ENCODE assay signal across 9 cellular contexts in genomic region chr1:56477164-56478111, GRCh38.
DNase-seq lines count a peak whose midpoint lies in the region; ATAC-seq and TF ChIP-seq lines count a peak whose summit lies in the region.
"Had no signal": no experiment of that assay in that cellular context is flagged by ENCODE, and none has a peak within 500 bp of the region (broad histone marks: within the 10 kb centered on the region; RNA-seq: fewer than 3 reads in every experiment).

No MANE protein-coding gene starts in this region.

- peak; percentile 60 for TF ChIP-seq POLR2A in right lobe of liver (IDR thresholded peaks at IDR 0.05)
- no peak for TF ChIP-seq POLR2A in testis (IDR thresholded peaks at IDR 0.05)

- WGBS in right lobe of liver (ENCODE audit: insufficient coverage, low coverage, low lambda C conversion rate, missing lambda C conversion rate) = 4% methylated on average over 30 of the region's 62 CpGs
- 3% methylated on average over 32 to 55 of the region's 62 CpGs for WGBS in testis, 2 donors

- peak; percentile 69 to 91 (median 88) for ATAC-seq in right lobe of liver

- H3K9me3 ChIP-seq in right lobe of liver (no peaks in the 10 kb centered on the region), testis (no peaks in the 10 kb centered on the region)

- H3K36me3 ChIP-seq in right lobe of liver (no peaks in the 10 kb centered on the region), testis (ENCODE audit: low read depth, missing control alignments) (no peaks in the 10 kb centered on the region)

- TF ChIP-seq CTCF in right lobe of liver (IDR thresholded peaks at IDR 0.05) (no peak), testis (IDR thresholded peaks at IDR 0.05) (no peak)

- H3K4me1 ChIP-seq in right lobe of liver (peaks cover 0 to 51% (median 15%) of the 10 kb centered on the region in 4 donors), testis (no peaks in the 10 kb centered on the region)

- H3K4me3 ChIP-seq in right lobe of liver (peak overlapping the region; percentile 48 to 67 (median 57)), testis (peak overlapping the region; percentile 61 to 72)

- intact Hi-C loops in right lobe of liver (cut with DNase I) = no loop called here
- intact Hi-C loops in testis (cut with DNase I; ENCODE audit: low total_unique reads) = no loop called here

- H3K27me3 ChIP-seq in right lobe of liver = no peaks in the 10 kb centered on the region
- H3K27me3 ChIP-seq in testis = no peaks in the 10 kb centered on the region

- peak; percentile 36 for DNase-seq in NCI-H2227 (lab: John Stamatoyannopoulos, UW; ENCODE audit: unreplicated experiment)
- no peak for DNase-seq in NCI-H2227 treated with DMSO at 0.1 percent for 48 hours (lab: John Stamatoyannopoulos, UW)
- DNase-seq in ecto neural progenitor cell (ENCODE audit: low spot score) = peak; percentile 77
- peak; percentile 83 to 89 (median 87) for DNase-seq in right lobe of liver
- peak; percentile 67 for DNase-seq in testis
- no peak for DNase-seq in activated CD8-positive, alpha-beta memory T cell treated with anti-CD3 and anti-CD28 coated beads for 24 hours
- no peak for DNase-seq in HT-29 (ENCODE audit: low spot score)
- no peak for DNase-seq in GM19240 (ENCODE audit: insufficient read length, low spot score)

- peak overlapping the region; percentile 95 to 96 (median 96) for H3K27ac ChIP-seq in right lobe of liver
- peak overlapping the region; percentile 79 to 91 for H3K27ac ChIP-seq in testis
- H3K27ac ChIP-seq: C4-2B had no signal

Comparison
In these comparisons a context has a peak if more than half of its experiments do, and no peak if none do; other contexts are left out.
1. DNase-seq: peak in NCI-H2227 (single experiment), ecto neural progenitor cell (single experiment), right lobe of liver (3 of 3) and testis (single experiment); none in NCI-H2227 treated with DMSO at 0.1 percent for 48 hours (single experiment), activated CD8-positive, alpha-beta memory T cell treated with anti-CD3 and anti-CD28 coated beads for 24 hours (single experiment), HT-29 (single experiment) and GM19240 (single experiment).